In genomic region chr6:75267461-75267860, GRCh38 we compare ENCODE assay signal across 14 cellular contexts. TPM values are rescaled to one million over a fixed set of nuclear protein-coding genes. Genes with fewer than 3 reads are reported as not detected.
A peak's percentile ranks its signal among the peaks of the same experiment; 100 is the strongest.
DNase-seq lines count a peak whose midpoint lies in the region; ATAC-seq and TF ChIP-seq lines count a peak whose summit lies in the region.
"Had no signal": no experiment of that assay in that cellular context is flagged by ENCODE, and none has a peak within 500 bp of the region (broad histone marks: within the 10 kb centered on the region; RNA-seq: fewer than 3 reads in every experiment).

No MANE protein-coding gene starts in this region.

- H3K27ac Mint-ChIP-seq in WTC11 = peak overlapping the region; percentile 90
- H3K27ac Mint-ChIP-seq: activated CD4-positive, alpha-beta memory T cell treated with anti-CD3 and anti-CD28 coated beads, Interleukin-2, amount 10 ng/mL, durations not matched to agents 7 days and 5 days; nephron; T-helper 2 cell treated with Interferon-gamma antibody and Interleukin-4, amounts not matched to agents 5 μg/mL and 100 μg/mL, for 36 hours had no signal

- peaks cover 20% of the 10 kb centered on the region for H3K4me1 ChIP-seq in psoas muscle

- TF ChIP-seq POLR2A in GM18505 (IDR thresholded peaks at IDR 0.05; ENCODE audit: borderline replicate concordance, extremely low read depth, insufficient read depth, insufficient read length) = no peak

- H3K27me3 Mint-ChIP-seq in WTC11 (ENCODE audit: low read depth) = no peaks in the 10 kb centered on the region
- H3K27me3 Mint-ChIP-seq: activated CD4-positive, alpha-beta memory T cell treated with anti-CD3 and anti-CD28 coated beads, Interleukin-2, amount 10 ng/mL, durations not matched to agents 7 days and 5 days; CD8-positive, alpha-beta memory T cell had no signal

- no peak for TF ChIP-seq CTCF in WTC11 (IDR thresholded peaks at IDR 0.05)
- TF ChIP-seq CTCF in psoas muscle (IDR thresholded peaks at IDR 0.05) = no peak

- peaks cover 51% of the 10 kb centered on the region for H3K4me1 Mint-ChIP-seq in WTC11

- H3K27ac ChIP-seq in psoas muscle = peak overlapping the region; percentile 42
- H3K27ac ChIP-seq: 22Rv1 had no signal

- POLR2A ChIA-PET in WTC11 (lab: Charles Lee) = interaction anchor here (1.0 to 1.4 kb wide), 2 partner anchors 12 to 17 kb away, joined by 4 to 9 read pairs; partner anchors contain the start of gene TMEM30A

- 23 to 35% (median 24%) methylated on average over 4 of the region's 4 CpGs for WGBS in psoas muscle, 3 donors

- peak; percentile 8 for DNase-seq in DMS153 (lab: John Stamatoyannopoulos, UW)
- DNase-seq in DMS153 treated with DMSO at 0.1 percent for 48 hours (lab: John Stamatoyannopoulos, UW; ENCODE audit: unreplicated experiment) = no peak
- no peak for DNase-seq in WTC11 (ENCODE audit: low spot score)
- DNase-seq in left cardiac atrium = no peak
- no peak for DNase-seq in psoas muscle
- DNase-seq in mesenteric fat pad (ENCODE audit: low spot score) = no peak
- DNase-seq: activated CD4-positive, alpha-beta memory T cell treated with anti-CD3 and anti-CD28 coated beads, Interleukin-2, amount 10 ng/mL, durations not matched to agents 7 days and 5 days; NCI-H226 had no signal

- no peak for ATAC-seq in WTC11
- peak; percentile 28 to 44 for ATAC-seq in left cardiac atrium
- ATAC-seq in psoas muscle = peak in 1 of 4 donors; percentile 49
- ATAC-seq in GM21786 (IDR thresholded peaks at IDR 0.05; ENCODE audit: unreplicated experiment) = no peak
- ATAC-seq in GM18505 (IDR thresholded peaks at IDR 0.05; ENCODE audit: unreplicated experiment) = no peak

- peaks cover 21% of the 10 kb centered on the region for H3K9me3 Mint-ChIP-seq in WTC11
- H3K9me3 Mint-ChIP-seq: CD8-positive, alpha-beta memory T cell; nephron; T-helper 2 cell treated with Interferon-gamma antibody and Interleukin-4, amounts not matched to agents 5 μg/mL and 100 μg/mL, for 36 hours had no signal

- no peaks in the 10 kb centered on the region for H3K27me3 ChIP-seq in psoas muscle (ENCODE audit: insufficient read depth in 3 of 3, low read length in 2 of 3)

- H3K4me3 ChIP-seq in psoas muscle = no peak overlapping the region

- H3K9me3 ChIP-seq in psoas muscle = no peaks in the 10 kb centered on the region

- CTCF ChIA-PET in WTC11 (lab: Charles Lee) = interaction anchor here (0.9 to 2.2 kb wide), 14 partner anchors 12 to 295 kb away, joined by 3 to 16 read pairs (median 6); partner anchors contain the start of gene COX7A2

- peak overlapping the region; percentile 42 for H3K4me3 Mint-ChIP-seq in WTC11
- H3K4me3 Mint-ChIP-seq: activated CD4-positive, alpha-beta memory T cell treated with anti-CD3 and anti-CD28 coated beads, Interleukin-2, amount 10 ng/mL, durations not matched to agents 7 days and 5 days; CD8-positive, alpha-beta memory T cell; nephron; T-helper 2 cell treated with Interferon-gamma antibody and Interleukin-4, amounts not matched to agents 5 μg/mL and 100 μg/mL, for 36 hours had no signal

- peaks cover 0 to 38% of the 10 kb centered on the region in 2 donors for H3K36me3 ChIP-seq in psoas muscle (ENCODE audit: insufficient read depth in 1 of 2, low read depth in 1 of 2)

- H3K36me3 Mint-ChIP-seq in WTC11 = peaks cover 36% of the 10 kb centered on the region

- intact Hi-C loops in left cardiac atrium (cut with DNase I) = loop anchor here (2.0 to 10.0 kb wide), 2 partner anchors 257 to 259 kb away; no protein-coding TSS in a partner anchor
- intact Hi-C loops in psoas muscle (cut with DNase I) = loop anchor here in 1 of 2 donors (5.0 kb wide), 1 partner anchor 255 kb away; no protein-coding TSS in a partner anchor

TF ChIP-seq in WTC11, 78 proteins besides CTCF, POLR2A, EP300 and RAD21 (continues in another document):
- no peak for TF ChIP-seq SP1 (CRISPR knock-in tag; conservative IDR thresholded peaks at IDR 0.05)
- TF ChIP-seq PRRX2 (CRISPR knock-in tag; IDR thresholded peaks at IDR 0.05) = no peak
- TF ChIP-seq ZBTB21 (CRISPR knock-in tag; IDR thresholded peaks at IDR 0.05; ENCODE audit: borderline replicate concordance) = no peak
- no peak for TF ChIP-seq GTF2I (CRISPR knock-in tag; conservative IDR thresholded peaks at IDR 0.05)
- no peak for TF ChIP-seq MAX (CRISPR knock-in tag; IDR thresholded peaks at IDR 0.05)
- no peak for TF ChIP-seq ZBTB43 (CRISPR knock-in tag; IDR thresholded peaks at IDR 0.05)
- TF ChIP-seq AFF4 (CRISPR knock-in tag; IDR thresholded peaks at IDR 0.05; ENCODE audit: borderline replicate concordance) = no peak
- no peak for TF ChIP-seq RELA (CRISPR knock-in tag; IDR thresholded peaks at IDR 0.05; ENCODE audit: borderline replicate concordance)
- TF ChIP-seq ZNF219 (CRISPR knock-in tag; IDR thresholded peaks at IDR 0.05; ENCODE audit: borderline replicate concordance) = no peak
- TF ChIP-seq ERG (CRISPR knock-in tag; IDR thresholded peaks at IDR 0.05) = no peak
- no peak for TF ChIP-seq RORB (CRISPR knock-in tag; IDR thresholded peaks at IDR 0.05)
- no peak for TF ChIP-seq NR3C1 (CRISPR knock-in tag; conservative IDR thresholded peaks at IDR 0.05; ENCODE audit: low read depth)
- TF ChIP-seq ZMAT4 (CRISPR knock-in tag; IDR thresholded peaks at IDR 0.05) = no peak
- TF ChIP-seq USF1 (CRISPR knock-in tag; IDR thresholded peaks at IDR 0.05) = no peak
- TF ChIP-seq IRF2 (CRISPR knock-in tag; IDR thresholded peaks at IDR 0.05; ENCODE audit: borderline replicate concordance, low read depth) = no peak

RNA-seq across cellular contexts. Expression of gene TMEM30A, which starts 17.1 kb away (rescaled TPM):
- total RNA-seq in WTC11 (2021) (68.2 to 81.2 TPM (median 72.6 TPM) in 3 replicates), left cardiac atrium (10 to 100 TPM; 55.2 to 82.8 TPM), psoas muscle (10 to 100 TPM; 30.9 to 52.6 (median 41.6) TPM), mesenteric fat pad (109 TPM)
- polyA plus RNA-seq in psoas muscle = 10 to 100 TPM; 18.7 to 46.1 (median 37.6) TPM

RNA-seq across cellular contexts. Expression of gene COX7A2, which starts 23.9 kb away (rescaled TPM):
- total RNA-seq in WTC11 (2021) (465 to 500 TPM (median 472 TPM) in 3 replicates), left cardiac atrium (100 to 1,000 TPM; 689 to 799 TPM), psoas muscle (100 to 1,000 TPM; 224 to 466 (median 320) TPM), mesenteric fat pad (336 TPM)
- 100 to 1,000 TPM; 324 to 404 (median 372) TPM for polyA plus RNA-seq in psoas muscle

Comparison
In these comparisons a context has a peak if more than half of its experiments do, and no peak if none do; other contexts are left out.
1. ATAC-seq: peak in left cardiac atrium (2 of 2); none in WTC11 (single experiment), GM21786 (single experiment) and GM18505 (single experiment).